In the genomic region with DNA sequence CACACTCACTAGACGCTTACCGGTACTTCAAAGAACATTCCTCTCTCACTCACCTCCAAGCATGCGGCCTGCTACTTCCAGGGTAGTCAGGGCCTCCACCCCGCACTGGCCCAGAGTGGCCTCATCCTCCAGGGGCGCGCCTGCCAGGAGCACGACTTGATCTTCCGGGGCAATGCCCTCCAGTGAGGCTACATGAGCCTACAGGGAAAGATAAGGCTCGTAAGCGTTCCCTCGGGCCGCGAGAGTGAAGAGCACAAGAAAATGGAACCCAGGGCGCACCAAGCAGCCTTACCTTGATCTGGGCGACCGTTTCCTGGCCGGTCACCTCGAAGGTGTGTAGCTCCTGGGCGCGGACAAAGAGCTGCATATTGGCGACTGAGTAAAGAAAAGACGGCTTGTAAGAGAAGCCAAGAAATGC, we compare ENCODE assay signal across 8 cellular contexts. TPM values are rescaled to one million over a fixed set of nuclear protein-coding genes. Genes with fewer than 3 reads are reported as not detected.
DNase-seq lines count a peak whose midpoint lies in the region; ATAC-seq and TF ChIP-seq lines count a peak whose summit lies in the region.

No MANE protein-coding gene starts in this region.

- peaks cover 34 to 63% of the 10 kb centered on the region in 2 donors for H3K36me3 Mint-ChIP-seq in CD4-positive, alpha-beta memory T cell
- H3K36me3 Mint-ChIP-seq in mesothelial cell of epicardium = peaks cover 12% of the 10 kb centered on the region

- WGBS in aorta, 2 donors = 2 to 5% methylated on average over 22 of the region's 22 CpGs

- H3K27ac Mint-ChIP-seq in CD4-positive, alpha-beta memory T cell = peak overlapping the region; percentile 99 to 100 (median 100)
- peak overlapping the region; percentile 99 for H3K27ac Mint-ChIP-seq in mesothelial cell of epicardium

- intact Hi-C loops in CD4-positive, alpha-beta memory T cell (cut with micrococcal nuclease) = no loop called here
- intact Hi-C loops in aorta (cut with DNase I) = loop anchor here in 1 of 2 donors (5.0 kb wide), 1 partner anchor 39 kb away; the partner anchor contains the start of genes CDCA5 and ZFPL1

- H3K9me3 Mint-ChIP-seq in CD4-positive, alpha-beta memory T cell = no peaks in the 10 kb centered on the region
- no peaks in the 10 kb centered on the region for H3K9me3 Mint-ChIP-seq in mesothelial cell of epicardium

- H3K27ac ChIP-seq in CD4-positive, alpha-beta memory T cell (ENCODE audit: low read depth, low read length) = peak overlapping the region; percentile 99
- H3K27ac ChIP-seq in caudate nucleus (ENCODE audit: low read depth, low read length) = peak overlapping the region; percentile 91
- peak overlapping the region; percentile 83 to 91 for H3K27ac ChIP-seq in aorta (ENCODE audit: low read depth in 1 of 2, low read length in 2 of 2)

- no peaks in the 10 kb centered on the region for H3K27me3 Mint-ChIP-seq in CD4-positive, alpha-beta memory T cell
- H3K27me3 Mint-ChIP-seq in mesothelial cell of epicardium (ENCODE audit: low read depth) = no peaks in the 10 kb centered on the region

- H3K4me3 Mint-ChIP-seq in CD4-positive, alpha-beta memory T cell = peak overlapping the region; percentile 98 to 100 (median 99)
- H3K4me3 Mint-ChIP-seq in mesothelial cell of epicardium = peak overlapping the region; percentile 99

- peak overlapping the region; percentile 92 to 96 for H3K4me3 ChIP-seq in CD4-positive, alpha-beta memory T cell (ENCODE audit: low read length in 2 of 2)
- peak overlapping the region; percentile 72 to 82 for H3K4me3 ChIP-seq in aorta (ENCODE audit: low read length in 2 of 2)

- CTCF ChIA-PET in CD4-positive, alpha-beta memory T cell (lab: Charles Lee; ENCODE audit: partially characterized antibody) = interaction anchor here (1.1 to 4.8 kb wide), 8 partner anchors 10 to 194 kb away, joined by 3 to 55 read pairs (median 4); partner anchors contain the start of genes ARL2, CDC42EP2, SYVN1 and TM7SF2

- peaks cover 18 to 59% (median 33%) of the 10 kb centered on the region in 4 donors for H3K4me1 Mint-ChIP-seq in CD4-positive, alpha-beta memory T cell
- peaks cover 33% of the 10 kb centered on the region for H3K4me1 Mint-ChIP-seq in mesothelial cell of epicardium

- no peak for TF ChIP-seq CTCF in mesothelial cell of epicardium (IDR thresholded peaks at IDR 0.05; ENCODE audit: unreplicated experiment)

- H3K9me3 ChIP-seq in CD4-positive, alpha-beta memory T cell (ENCODE audit: control insufficient read depth in 1 of 2, low read length in 2 of 2) = no peaks in the 10 kb centered on the region
- no peaks in the 10 kb centered on the region for H3K9me3 ChIP-seq in aorta (ENCODE audit: control insufficient read depth, low read length)

- peak in 3 of 5 donors; percentile 23 to 60 (median 32) for DNase-seq in CD4-positive, alpha-beta memory T cell
- DNase-seq in NAMALWA (ENCODE audit: low spot score) (peak; percentile 45), caudate nucleus (lab: John Stamatoyannopoulos, UW) (no peak), mesothelial cell of epicardium (ENCODE audit: low spot score in 2 of 2, unreplicated experiment in 2 of 2) (no peak), aorta (peak in 1 of 2 donors; percentile 78)
- DNase-seq in central memory CD4-positive, alpha-beta T cell = no peak

- POLR2A ChIA-PET in CD4-positive, alpha-beta memory T cell (lab: Charles Lee; ENCODE audit: partially characterized antibody) = interaction anchor here (0.6 to 15.5 kb wide), 34 partner anchors 10 to 739 kb away, joined by 3 to 320 read pairs (median 5); partner anchors contain the start of genes ARL2, ATG2A, CAPN1 and CDC42BPG

- ATAC-seq in aorta (ENCODE audit: low FRiP score) (no peak), HG03469 (IDR thresholded peaks at IDR 0.05; ENCODE audit: unreplicated experiment) (no peak), GM21786 (IDR thresholded peaks at IDR 0.05; ENCODE audit: unreplicated experiment) (no peak)

- H3K4me1 ChIP-seq in CD4-positive, alpha-beta memory T cell (ENCODE audit: insufficient read depth, low read length) = peaks cover 32% of the 10 kb centered on the region
- no peaks in the 10 kb centered on the region for H3K4me1 ChIP-seq in aorta (ENCODE audit: control insufficient read depth in 1 of 2, insufficient read depth in 2 of 2, low read length in 2 of 2)

- peaks cover 50% of the 10 kb centered on the region for H3K36me3 ChIP-seq in CD4-positive, alpha-beta memory T cell (ENCODE audit: insufficient read depth, low read length)
- H3K36me3 ChIP-seq in aorta (ENCODE audit: control insufficient read depth in 1 of 2, insufficient read depth in 2 of 2, low read length in 1 of 2) = no peaks in the 10 kb centered on the region

- no peaks in the 10 kb centered on the region for H3K27me3 ChIP-seq in CD4-positive, alpha-beta memory T cell (ENCODE audit: insufficient read depth, low read length)
- no peaks in the 10 kb centered on the region for H3K27me3 ChIP-seq in aorta (ENCODE audit: control insufficient read depth in 1 of 2, insufficient read depth in 2 of 2, low read length in 1 of 2)

RNA-seq across cellular contexts. Expression of gene FAU, which starts 0.5 kb away (rescaled TPM):
- total RNA-seq in CD4-positive, alpha-beta memory T cell = 1,000 to 10,000 TPM; 1,571 to 1,690 TPM
- 1,000 to 10,000 TPM in 1 of 2 donors, 100 to 1,000 TPM in 1; 913 to 1,018 TPM for polyA plus RNA-seq in CD4-positive, alpha-beta memory T cell
- 710 to 765 TPM (median 760 TPM) in 3 replicates for total RNA-seq in mesothelial cell of epicardium
- 100 to 1,000 TPM; 674 to 804 TPM for total RNA-seq in aorta
- 1,000 to 10,000 TPM; 1,037 to 1,172 TPM for polyA plus RNA-seq in aorta

RNA-seq across cellular contexts. Expression of gene MRPL49, which starts 0.7 kb away (rescaled TPM):
- total RNA-seq in CD4-positive, alpha-beta memory T cell = 10 to 100 TPM; 59.6 to 60.6 TPM
- polyA plus RNA-seq in CD4-positive, alpha-beta memory T cell = 100 to 1,000 TPM in 1 of 2 donors, 10 to 100 TPM in 1; 81.1 to 118 TPM
- total RNA-seq in mesothelial cell of epicardium (41.3 to 45.3 TPM (median 43.8 TPM) in 3 replicates), aorta (10 to 100 TPM; 35.0 to 37.1 TPM)
- 10 to 100 TPM; 44.2 to 52.2 TPM for polyA plus RNA-seq in aorta

RNA-seq across cellular contexts. Expression of gene ZNHIT2, which starts 4.0 kb away (rescaled TPM):
- 10 to 100 TPM; 15.9 to 16.5 TPM for total RNA-seq in CD4-positive, alpha-beta memory T cell
- polyA plus RNA-seq in CD4-positive, alpha-beta memory T cell = 10 to 100 TPM; 13.1 to 22.5 TPM
- total RNA-seq in mesothelial cell of epicardium (6.7 to 7.5 TPM (median 7.3 TPM) in 3 replicates), aorta (1 to 10 TPM; 4.1 to 7.5 TPM)
- polyA plus RNA-seq in aorta = 10 to 100 TPM in 1 of 2 donors, 1 to 10 TPM in 1; 3.4 to 12.9 TPM

RNA-seq across cellular contexts. Expression of gene TM7SF2, which starts 9.8 kb away (rescaled TPM):
- 10 to 100 TPM; 22.4 to 27.2 TPM for total RNA-seq in CD4-positive, alpha-beta memory T cell
- polyA plus RNA-seq in CD4-positive, alpha-beta memory T cell = 10 to 100 TPM in 1 of 2 donors, 1 to 10 TPM in 1; 9.1 to 12.1 TPM
- 73.4 to 75.6 TPM (median 74.2 TPM) in 3 replicates for total RNA-seq in mesothelial cell of epicardium
- total RNA-seq in aorta = 1 to 10 TPM; 5.2 to 7.2 TPM
- polyA plus RNA-seq in aorta = 10 to 100 TPM in 1 of 2 donors, 1 to 10 TPM in 1; 4.0 to 11.8 TPM

RNA-seq across cellular contexts. Expression of gene SYVN1, which starts 12.9 kb away (rescaled TPM):
- 10 to 100 TPM; 74.0 to 76.5 TPM for total RNA-seq in CD4-positive, alpha-beta memory T cell
- 10 to 100 TPM in 1 of 2 donors, 1 to 10 TPM in 1; 2.8 to 17.0 TPM for polyA plus RNA-seq in CD4-positive, alpha-beta memory T cell
- total RNA-seq in mesothelial cell of epicardium (45.4 to 52.6 TPM (median 47.8 TPM) in 3 replicates), aorta (10 to 100 TPM; 50.2 to 64.0 TPM)
- polyA plus RNA-seq in aorta = 10 to 100 TPM in 1 of 2 donors, 1 to 10 TPM in 1; 5.5 to 26.2 TPM

Comparison
In these comparisons a context has a peak if more than half of its experiments do, and no peak if none do; other contexts are left out.
1. DNase-seq: peak in CD4-positive, alpha-beta memory T cell (3 of 5) and NAMALWA (single experiment); none in caudate nucleus (0 of 61), mesothelial cell of epicardium (0 of 2) and central memory CD4-positive, alpha-beta T cell (single experiment).
2. Peak in every context shown above with its lines, with median percentiles within 50 percentile points of each other: H3K27ac ChIP-seq.